1 cellular context compared by ENCODE assay signal in genomic region chr20:38714308-38714707, GRCh38.
TF ChIP-seq lines count a peak whose summit lies in the region.

No MANE protein-coding gene starts in this region.

TF ChIP-seq in WTC11, 78 proteins besides CTCF, POLR2A, EP300 and RAD21 (continued from another document):
- no peak for TF ChIP-seq MAX (CRISPR knock-in tag; IDR thresholded peaks at IDR 0.05)
- TF ChIP-seq ZNF263 (CRISPR knock-in tag; IDR thresholded peaks at IDR 0.05; ENCODE audit: low read depth) = no peak
- TF ChIP-seq FOXP4 (CRISPR knock-in tag; IDR thresholded peaks at IDR 0.05) = no peak
- no peak for TF ChIP-seq USF1 (CRISPR knock-in tag; IDR thresholded peaks at IDR 0.05)
- TF ChIP-seq PRDM15 (CRISPR knock-in tag; IDR thresholded peaks at IDR 0.05) = no peak
- TF ChIP-seq ZNF219 (CRISPR knock-in tag; IDR thresholded peaks at IDR 0.05; ENCODE audit: borderline replicate concordance) = no peak
- no peak for TF ChIP-seq NFATC4 (CRISPR knock-in tag; IDR thresholded peaks at IDR 0.05)
